ENCODE assay signal across 19 cellular contexts in the genomic region with DNA sequence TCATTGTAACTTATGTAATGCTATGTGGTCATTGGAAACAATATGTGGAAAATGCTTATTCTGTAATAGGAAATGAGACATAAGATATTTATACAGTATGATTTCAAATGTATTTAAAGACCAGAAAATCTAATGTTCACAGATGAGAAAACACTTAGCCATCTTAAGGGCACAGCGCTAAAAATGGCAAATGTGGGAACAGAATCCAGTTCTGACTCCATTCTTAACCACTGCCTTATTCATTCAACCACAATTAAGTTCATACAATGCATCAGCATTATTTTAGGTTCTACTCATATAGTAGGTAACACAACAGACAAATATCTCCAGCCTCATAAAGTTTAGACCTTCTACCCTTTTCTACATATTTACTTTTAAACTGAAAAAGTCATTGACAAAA. TPM values are rescaled to one million over a fixed set of nuclear protein-coding genes. Genes with fewer than 3 reads are reported as not detected.
A peak's percentile ranks its signal among the peaks of the same experiment; 100 is the strongest.
DNase-seq lines count a peak whose midpoint lies in the region; ATAC-seq and TF ChIP-seq lines count a peak whose summit lies in the region.
"Had no signal": no experiment of that assay in that cellular context is flagged by ENCODE, and none has a peak within 500 bp of the region (broad histone marks: within the 10 kb centered on the region; RNA-seq: fewer than 3 reads in every experiment).

No MANE protein-coding gene starts in this region.

- TF ChIP-seq POLR2A in stomach (IDR thresholded peaks at IDR 0.05) = no peak

- H3K36me3 ChIP-seq in stomach = peaks cover 8 to 81% (median 60%) of the 10 kb centered on the region in 4 donors

- WGBS in stomach, 5 donors = 87 to 100% (median 89%) methylated on average over 1 of the region's 1 CpG

- H3K9me3 Mint-ChIP-seq in activated naive CD4-positive, alpha-beta T cell treated with anti-CD3 and anti-CD28 coated beads, Interleukin-2, amount 50 U/mL, for 72 hours = no peaks in the 10 kb centered on the region
- H3K9me3 Mint-ChIP-seq in stimulated activated naive CD8-positive, alpha-beta T cell treated with anti-CD3 and anti-CD28 coated beads, Interleukin-15, amount 100 ng/mL, for 72 hours = no peaks in the 10 kb centered on the region
- H3K9me3 Mint-ChIP-seq: activated T-helper 1 cell treated with anti-CD3 and anti-CD28 coated beads, Interleukin-12 subunit alpha, Interleukin-12 subunit beta, Interleukin-2, Interleukin-4 antibody, amounts not matched to agents 30 ng/mL and 10 ng/mL and 1 ng/mL, durations not matched to agents 14 hours and 24 hours and 36 hours; brain had no signal

- H3K4me3 Mint-ChIP-seq in stimulated activated naive CD8-positive, alpha-beta T cell treated with anti-CD3 and anti-CD28 coated beads, Interleukin-15, amount 100 ng/mL, for 72 hours = peak overlapping the region in 1 of 2 donors; percentile 25
- H3K4me3 Mint-ChIP-seq: activated T-helper 1 cell treated with anti-CD3 and anti-CD28 coated beads, Interleukin-12 subunit alpha, Interleukin-12 subunit beta, Interleukin-2, Interleukin-4 antibody, amounts not matched to agents 30 ng/mL and 10 ng/mL and 1 ng/mL, durations not matched to agents 14 hours and 24 hours and 36 hours had no signal

- peak; percentile 80 to 84 for ATAC-seq in activated naive CD4-positive, alpha-beta T cell treated with anti-CD3 and anti-CD28 coated beads, Interleukin-2, amount 50 U/mL, for 72 hours
- peak; percentile 94 for ATAC-seq in stimulated activated naive CD8-positive, alpha-beta T cell treated with anti-CD3 and anti-CD28 coated beads, Interleukin-15, amount 100 ng/mL, for 72 hours

- H3K27ac Mint-ChIP-seq in activated naive CD4-positive, alpha-beta T cell treated with anti-CD3 and anti-CD28 coated beads, Interleukin-2, amount 50 U/mL, for 72 hours = no peak overlapping the region
- no peak overlapping the region for H3K27ac Mint-ChIP-seq in stimulated activated naive CD8-positive, alpha-beta T cell treated with anti-CD3 and anti-CD28 coated beads, Interleukin-15, amount 100 ng/mL, for 72 hours
- H3K27ac Mint-ChIP-seq: brain had no signal

- no peaks in the 10 kb centered on the region for H3K27me3 ChIP-seq in stomach
- H3K27me3 ChIP-seq: BE2C, dorsolateral prefrontal cortex had no signal

- H3K27ac ChIP-seq in stomach = no peak overlapping the region
- H3K27ac ChIP-seq: dorsolateral prefrontal cortex, skin epidermis, VCaP had no signal

- no peaks in the 10 kb centered on the region for H3K9me3 ChIP-seq in stomach
- H3K9me3 ChIP-seq: BE2C had no signal

- H3K27me3 Mint-ChIP-seq in stimulated activated naive CD8-positive, alpha-beta T cell treated with anti-CD3 and anti-CD28 coated beads, Interleukin-15, amount 100 ng/mL, for 72 hours = no peaks in the 10 kb centered on the region
- H3K27me3 Mint-ChIP-seq: brain had no signal

- no peak for DNase-seq in activated naive CD4-positive, alpha-beta T cell treated with anti-CD3 and anti-CD28 coated beads, Interleukin-2, amount 50 U/mL, for 72 hours (ENCODE audit: low spot score in 2 of 2)
- DNase-seq in activated naive CD4-positive, alpha-beta T cell treated with Interleukin-2 at 50 U/mL for 16 hours = no peak
- DNase-seq in MV-4-11 (lab: John Stamatoyannopoulos, UW) (peak; percentile 35), fibroblast of mammary gland (ENCODE audit: low read depth) (peak; percentile 44), stomach (no peak), hepatic stellate cell (ENCODE audit: low spot score) (no peak)
- DNase-seq in stimulated activated naive CD8-positive, alpha-beta T cell treated with anti-CD3 and anti-CD28 coated beads, Interleukin-15, amount 100 ng/mL, for 72 hours = no peak
- no peak for DNase-seq in stimulated activated CD4-positive, alpha-beta T cell treated with anti-CD3 and anti-CD28 coated beads, Interleukin-4, amount 100 ng/mL, for 24 hours
- DNase-seq: BE2C, DND-41, dorsolateral prefrontal cortex, NCI-H187, NCI-H510A had no signal

- H3K4me3 ChIP-seq in fibroblast of mammary gland (ENCODE audit: control insufficient read depth, low read depth, low read length) (no peak overlapping the region), stomach (no peak overlapping the region)
- H3K4me3 ChIP-seq: dorsolateral prefrontal cortex, skin epidermis had no signal

- H3K36me3 Mint-ChIP-seq in activated naive CD4-positive, alpha-beta T cell treated with anti-CD3 and anti-CD28 coated beads, Interleukin-2, amount 50 U/mL, for 72 hours = peaks cover 8 to 41% of the 10 kb centered on the region in 2 donors

- TF ChIP-seq EP300 in stomach (IDR thresholded peaks at IDR 0.05) = no peak

- TF ChIP-seq CTCF in fibroblast of mammary gland (conservative IDR thresholded peaks at IDR 0.05; ENCODE audit: control insufficient read depth, insufficient read depth, low read depth, low read length) (no peak), stomach (IDR thresholded peaks at IDR 0.05) (no peak)

- intact Hi-C loops in stomach (cut with DNase I; ENCODE audit: low total_unique reads) = no loop called here

- H3K4me1 Mint-ChIP-seq in stimulated activated naive CD8-positive, alpha-beta T cell treated with anti-CD3 and anti-CD28 coated beads, Interleukin-15, amount 100 ng/mL, for 72 hours = peaks cover 81% of the 10 kb centered on the region

- peaks cover 3 to 86% (median 53%) of the 10 kb centered on the region in 4 donors for H3K4me1 ChIP-seq in stomach
- H3K4me1 ChIP-seq: BE2C had no signal

RNA-seq across cellular contexts. Expression of gene CSDE1, which starts 12.4 kb away (rescaled TPM):
- 100 to 1,000 TPM; 433 to 486 TPM for total RNA-seq in activated naive CD4-positive, alpha-beta T cell treated with anti-CD3 and anti-CD28 coated beads, Interleukin-2, amount 50 U/mL, for 72 hours
- 100 to 1,000 TPM; 366 to 679 (median 527) TPM for total RNA-seq in stomach
- polyA plus RNA-seq in stomach = 100 to 1,000 TPM; 129 to 238 (median 176) TPM

RNA-seq across cellular contexts. Expression of gene NRAS, which starts 28.8 kb away (rescaled TPM):
- 10 to 100 TPM; 43.9 to 52.3 TPM for total RNA-seq in activated naive CD4-positive, alpha-beta T cell treated with anti-CD3 and anti-CD28 coated beads, Interleukin-2, amount 50 U/mL, for 72 hours
- total RNA-seq in stomach = 10 to 100 TPM; 14.7 to 62.1 (median 29.0) TPM
- polyA plus RNA-seq in stomach = 10 to 100 TPM in 2 of 3 donors, 1 to 10 TPM in 1; 9.2 to 23.5 (median 18.9) TPM

RNA-seq across cellular contexts. Expression of gene SIKE1, which starts 35.1 kb away (rescaled TPM):
- 10 to 100 TPM; 61.1 to 76.0 TPM for total RNA-seq in activated naive CD4-positive, alpha-beta T cell treated with anti-CD3 and anti-CD28 coated beads, Interleukin-2, amount 50 U/mL, for 72 hours
- total RNA-seq in stomach = 100 to 1,000 TPM in 1 of 5 donors, 10 to 100 TPM in 4; 18.0 to 111 (median 23.7) TPM
- polyA plus RNA-seq in stomach = 10 to 100 TPM; 10.2 to 26.6 (median 13.9) TPM

RNA-seq across cellular contexts. Expression of gene AMPD1, which starts 50.0 kb away (rescaled TPM):
- not detected for total RNA-seq in activated naive CD4-positive, alpha-beta T cell treated with anti-CD3 and anti-CD28 coated beads, Interleukin-2, amount 50 U/mL, for 72 hours
- not detected for total RNA-seq in stomach
- polyA plus RNA-seq in stomach = under 1 TPM in 1 of 3 donors, not detected in 2; 0.62 TPM
- total RNA-seq: activated T-helper 1 cell treated with anti-CD3 and anti-CD28 coated beads, Interleukin-12 subunit alpha, Interleukin-12 subunit beta, Interleukin-2, Interleukin-4 antibody, amounts not matched to agents 30 ng/mL and 10 ng/mL and 1 ng/mL, durations not matched to agents 14 hours and 24 hours and 36 hours; dorsolateral prefrontal cortex; fibroblast of lung; lower leg skin had no signal
- polyA plus RNA-seq: fibroblast of lung had no signal

Comparison
In these comparisons a context has a peak if more than half of its experiments do, and no peak if none do; other contexts are left out.
1. DNase-seq: peak in MV-4-11 (single experiment) and fibroblast of mammary gland (single experiment); none in activated naive CD4-positive, alpha-beta T cell treated with anti-CD3 and anti-CD28 coated beads, Interleukin-2, amount 50 U/mL, for 72 hours (0 of 2), activated naive CD4-positive, alpha-beta T cell treated with Interleukin-2 at 50 U/mL for 16 hours (single experiment), stimulated activated naive CD8-positive, alpha-beta T cell treated with anti-CD3 and anti-CD28 coated beads, Interleukin-15, amount 100 ng/mL, for 72 hours (0 of 2), stimulated activated CD4-positive, alpha-beta T cell treated with anti-CD3 and anti-CD28 coated beads, Interleukin-4, amount 100 ng/mL, for 24 hours (single experiment), stomach (single experiment) and hepatic stellate cell (single experiment).